Comparison of ENCODE assay signal across 9 cellular contexts in the genomic region with DNA sequence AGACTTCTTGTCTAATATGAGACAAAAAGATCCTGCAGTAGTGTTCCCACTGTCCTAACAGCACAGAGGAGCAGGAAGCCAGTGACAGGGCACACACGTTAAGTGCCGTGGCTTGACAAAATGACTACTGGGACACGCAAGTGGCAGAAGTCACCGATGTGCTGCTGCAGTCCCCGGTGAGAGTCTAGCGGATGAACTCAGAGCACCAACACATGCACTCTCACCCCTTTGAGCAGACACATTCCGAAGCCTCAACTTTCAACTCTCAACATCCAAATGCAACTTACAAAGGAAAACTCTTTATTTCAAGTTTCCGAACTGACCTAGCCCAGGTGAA. TPM values are rescaled to one million over a fixed set of nuclear protein-coding genes. Genes with fewer than 3 reads are reported as not detected.
A peak's percentile ranks its signal among the peaks of the same experiment; 100 is the strongest.
DNase-seq lines count a peak whose midpoint lies in the region; ATAC-seq, FAIRE-seq and TF ChIP-seq lines count a peak whose summit lies in the region.
"Had no signal": no experiment of that assay in that cellular context is flagged by ENCODE, and none has a peak within 500 bp of the region (broad histone marks: within the 10 kb centered on the region; RNA-seq: fewer than 3 reads in every experiment).

No MANE protein-coding gene starts in this region.

- no peak for TF ChIP-seq POLR2A in GM12892 (IDR thresholded peaks at IDR 0.05; ENCODE audit: low read depth, low read length)

- no peak for FAIRE-seq in GM12892 (lab: Jason Lieb, UNC)
- FAIRE-seq: frontal cortex had no signal

- peaks cover 48% of the 10 kb centered on the region for H3K27me3 ChIP-seq in NT2/D1 (ENCODE audit: insufficient read depth, insufficient read length)
- no peaks in the 10 kb centered on the region for H3K27me3 ChIP-seq in endocrine pancreas (ENCODE audit: control insufficient read depth, insufficient read depth, low read length)
- no peaks in the 10 kb centered on the region for H3K27me3 ChIP-seq in aorta (ENCODE audit: control insufficient read depth in 1 of 2, insufficient read depth in 2 of 2, low read length in 1 of 2)

- DNase-seq in EL (peak; percentile 37), NT2/D1 (ENCODE audit: low read depth, low spot score) (no peak), mucosa of descending colon (no peak), aorta (no peak), GM12892 (ENCODE audit: insufficient read length) (no peak), COR-L47 (lab: John Stamatoyannopoulos, UW) (no peak)

- H3K4me1 ChIP-seq in NT2/D1 (ENCODE audit: insufficient read depth, insufficient read length) (no peaks in the 10 kb centered on the region), endocrine pancreas (ENCODE audit: control insufficient read depth, insufficient read depth, low read length) (no peaks in the 10 kb centered on the region), mucosa of descending colon (ENCODE audit: low read depth) (no peaks in the 10 kb centered on the region), aorta (ENCODE audit: control insufficient read depth in 1 of 2, insufficient read depth in 2 of 2, low read length in 2 of 2) (peaks cover 2 to 4% of the 10 kb centered on the region in 2 donors)

- intact Hi-C loops in mucosa of descending colon (cut with DNase I, micrococcal nuclease): no loop called here
- intact Hi-C loops in aorta (cut with DNase I): loop anchor here (5.0 kb wide), 2 partner anchors 51 to 66 kb away; no protein-coding TSS in a partner anchor

- peak overlapping the region; percentile 46 for H3K4me3 ChIP-seq in NT2/D1 (ENCODE audit: insufficient read length, low read depth)
- H3K4me3 ChIP-seq in endocrine pancreas (ENCODE audit: control insufficient read depth, insufficient read depth, low read length): peak overlapping the region; percentile 15
- H3K4me3 ChIP-seq in mucosa of descending colon: peak overlapping the region; percentile 12
- H3K4me3 ChIP-seq in aorta (ENCODE audit: low read length in 2 of 2): peak overlapping the region; percentile 79 to 81

- H3K9me3 ChIP-seq in NT2/D1 (ENCODE audit: insufficient read depth, low read length): no peaks in the 10 kb centered on the region
- H3K9me3 ChIP-seq in endocrine pancreas (ENCODE audit: control insufficient read depth, low read length): no peaks in the 10 kb centered on the region
- no peaks in the 10 kb centered on the region for H3K9me3 ChIP-seq in mucosa of descending colon
- no peaks in the 10 kb centered on the region for H3K9me3 ChIP-seq in aorta (ENCODE audit: control insufficient read depth, low read length)

- peak overlapping the region in 1 of 2 donors; percentile 38 for H3K27ac ChIP-seq in aorta (ENCODE audit: low read depth in 1 of 2, low read length in 2 of 2)

- H3K36me3 ChIP-seq in NT2/D1 (ENCODE audit: insufficient read depth, insufficient read length, low read length): no peaks in the 10 kb centered on the region
- H3K36me3 ChIP-seq in endocrine pancreas (ENCODE audit: control insufficient read depth, insufficient read depth, low read length): no peaks in the 10 kb centered on the region
- no peaks in the 10 kb centered on the region for H3K36me3 ChIP-seq in mucosa of descending colon (ENCODE audit: low read depth)
- H3K36me3 ChIP-seq in aorta (ENCODE audit: control insufficient read depth in 1 of 2, insufficient read depth in 2 of 2, low read length in 1 of 2): no peaks in the 10 kb centered on the region

- ATAC-seq in mucosa of descending colon (peak; percentile 6), aorta (ENCODE audit: low FRiP score) (peak; percentile 55), HG03342 (IDR thresholded peaks at IDR 0.05; ENCODE audit: unreplicated experiment) (no peak)

- TF ChIP-seq CTCF in mucosa of descending colon (IDR thresholded peaks at IDR 0.05): no peak

- 1 to 2% methylated on average over 8 of the region's 8 CpGs for WGBS in aorta, 2 donors

- H3K9ac ChIP-seq in NT2/D1 (ENCODE audit: insufficient read length, low read depth): peak overlapping the region; percentile 71
- H3K9ac ChIP-seq in endocrine pancreas (ENCODE audit: control insufficient read depth, insufficient read depth, low read length): peak overlapping the region; percentile 38

RNA-seq across cellular contexts. Expression of a gene that starts 0.9 kb away (rescaled TPM):
- total RNA-seq in mucosa of descending colon: 100 to 1,000 TPM in 1 of 3 donors, 10 to 100 TPM in 2; 15.9 to 101 (median 37.0) TPM
- 100 to 1,000 TPM in 1 of 2 donors, 10 to 100 TPM in 1; 71.4 to 150 TPM for total RNA-seq in aorta
- polyA plus RNA-seq in aorta: 10 to 100 TPM in 1 of 2 donors, 1 to 10 TPM in 1; 7.8 to 63.5 TPM
- polyA plus RNA-seq in GM12892 (2012; ENCODE audit: missing spikeins): not detected

Comparison
In these comparisons a context has a peak if more than half of its experiments do, and no peak if none do; other contexts are left out.
1. H3K4me3 ChIP-seq: peak in every context shown above with its lines; median percentile 80 in aorta; 46 in NT2/D1; 15 in endocrine pancreas; 12 in mucosa of descending colon.
2. intact Hi-C loops: an anchor here in aorta (5.0 kb wide); none called in mucosa of descending colon.